8 cellular contexts compared by ENCODE assay signal in genomic region chr5:73496984-73497457, GRCh38. TPM values are rescaled to one million over a fixed set of nuclear protein-coding genes. Genes with fewer than 3 reads are reported as not detected.
DNase-seq lines count a peak whose midpoint lies in the region; ATAC-seq, FAIRE-seq and TF ChIP-seq lines count a peak whose summit lies in the region.

No MANE protein-coding gene starts in this region.

- peak overlapping the region; percentile 99 for H3K4me3 Mint-ChIP-seq in CD4-positive, alpha-beta T cell
- H3K4me3 Mint-ChIP-seq in astrocyte (ENCODE audit: unreplicated experiment): peak overlapping the region; percentile 97

- H3K79me2 ChIP-seq in astrocyte (ENCODE audit: insufficient read depth, low read length): peaks cover 39% of the 10 kb centered on the region

- POLR2A ChIA-PET in CD4-positive, alpha-beta T cell (lab: Charles Lee): interaction anchor here (1.5 kb wide), 1 partner anchor 10 kb away, joined by 7 read pairs; no protein-coding TSS in a partner anchor

- H3K36me3 Mint-ChIP-seq in CD4-positive, alpha-beta T cell (ENCODE audit: low read depth): peaks cover 41% of the 10 kb centered on the region
- H3K36me3 Mint-ChIP-seq in astrocyte (ENCODE audit: low read depth, unreplicated experiment): peaks cover 14% of the 10 kb centered on the region

- peaks cover 22% of the 10 kb centered on the region for H3K4me1 ChIP-seq in astrocyte (ENCODE audit: insufficient read depth, low read length)
- H3K4me1 ChIP-seq in mesodermal cell (ENCODE audit: control insufficient read depth, insufficient read depth, low read length, poor library complexity, severe bottlenecking): no peaks in the 10 kb centered on the region

- no peak for TF ChIP-seq CTCF in CD4-positive, alpha-beta T cell (IDR thresholded peaks at IDR 0.05)
- TF ChIP-seq CTCF in HL-60 (IDR thresholded peaks at IDR 0.05; ENCODE audit: insufficient read depth, low read length) (no peak), astrocyte (IDR thresholded peaks at IDR 0.05; ENCODE audit: insufficient read depth, low read depth, low read length) (peak; percentile 54)

- H3K4me3 ChIP-seq in HL-60 (replicated peaks; ENCODE audit: insufficient read depth, low read length) (no peak overlapping the region), astrocyte (ENCODE audit: insufficient read depth, low read depth, low read length) (peak overlapping the region; percentile 86), mesodermal cell (ENCODE audit: extremely low read depth, insufficient read depth, low read length, poor library complexity, severe bottlenecking) (peak overlapping the region; percentile 92)

- peaks cover 29% of the 10 kb centered on the region for H4K20me1 ChIP-seq in astrocyte (ENCODE audit: insufficient read depth, low read length)

- H3K27me3 ChIP-seq in CD4-positive, alpha-beta T cell (ENCODE audit: control insufficient read depth, insufficient read depth, low read length): no peaks in the 10 kb centered on the region
- H3K27me3 ChIP-seq in HL-60 (ENCODE audit: insufficient read depth, poor library complexity, severe bottlenecking) (no peaks in the 10 kb centered on the region), astrocyte (ENCODE audit: insufficient read depth, low read length) (no peaks in the 10 kb centered on the region)

- no peaks in the 10 kb centered on the region for H3K9me3 ChIP-seq in CD4-positive, alpha-beta T cell (ENCODE audit: control insufficient read depth, low read length)
- H3K9me3 ChIP-seq in astrocyte (ENCODE audit: insufficient read depth, low read depth, low read length) (no peaks in the 10 kb centered on the region), mesodermal cell (ENCODE audit: control insufficient read depth, low read length) (no peaks in the 10 kb centered on the region)

- H3K27ac ChIP-seq in CD4-positive, alpha-beta T cell (ENCODE audit: low read depth, low read length): no peak overlapping the region
- H3K27ac ChIP-seq in HL-60 (replicated peaks) (peak overlapping the region; percentile 96), astrocyte (ENCODE audit: low read depth, low read length) (peak overlapping the region; percentile 97), mesodermal cell (ENCODE audit: low read depth, low read length, severe bottlenecking) (peak overlapping the region; percentile 89)

- DNase-seq in CD4-positive, alpha-beta T cell: no peak
- DNase-seq in HL-60 (ENCODE audit: low read depth in 1 of 2, low spot score in 1 of 2) (no peak), NCI-H526 treated with DMSO at 0.1 percent for 48 hours (lab: John Stamatoyannopoulos, UW) (peak; percentile 21), astrocyte (ENCODE audit: low read depth) (peak; percentile 47), mesenteric fat pad (ENCODE audit: low spot score) (no peak)
- no peak for DNase-seq in activated CD4-positive, alpha-beta T cell treated with anti-CD3 and anti-CD28 coated beads for 48 hours

- peaks cover 23% of the 10 kb centered on the region for H3K27me3 Mint-ChIP-seq in CD4-positive, alpha-beta T cell
- H3K27me3 Mint-ChIP-seq in astrocyte (ENCODE audit: low read depth, unreplicated experiment): no peaks in the 10 kb centered on the region

- no peaks in the 10 kb centered on the region for H3K9me3 Mint-ChIP-seq in CD4-positive, alpha-beta T cell
- H3K9me3 Mint-ChIP-seq in astrocyte (ENCODE audit: unreplicated experiment): no peaks in the 10 kb centered on the region

- no peak for ATAC-seq in CD4-positive, alpha-beta T cell (ENCODE audit: poor library complexity)
- no peak for ATAC-seq in HG02981 (IDR thresholded peaks at IDR 0.05; ENCODE audit: unreplicated experiment)

- H3K9ac ChIP-seq in astrocyte (ENCODE audit: low read length): peak overlapping the region; percentile 100

- WGBS in mesodermal cell (ENCODE audit: insufficient coverage in 2 of 2), 2 experiments: no CpG with 5 or more reads among the region's 1 CpG

- peaks cover 39% of the 10 kb centered on the region for H3K4me1 Mint-ChIP-seq in CD4-positive, alpha-beta T cell (ENCODE audit: low read depth)
- H3K4me1 Mint-ChIP-seq in astrocyte (ENCODE audit: low read depth, unreplicated experiment): peaks cover 10% of the 10 kb centered on the region

- H3K36me3 ChIP-seq in astrocyte (ENCODE audit: insufficient read depth, low read length): peaks cover 7% of the 10 kb centered on the region
- H3K36me3 ChIP-seq in mesodermal cell (ENCODE audit: control insufficient read depth, insufficient read depth, low read length): peaks cover 17% of the 10 kb centered on the region

- FAIRE-seq in astrocyte (lab: Jason Lieb, UNC): no peak

- intact Hi-C loops in CD4-positive, alpha-beta T cell (cut with DNase I, micrococcal nuclease): loop anchor here (5.0 to 10.0 kb wide), 3 partner anchors 45 to 1175 kb away; partner anchors contain the start of genes MRPS27 (in 1 of the 2), PTCD2 (in 1 of the 2) and TNPO1 (in 1 of the 2)

- peak overlapping the region; percentile 100 for H3K27ac Mint-ChIP-seq in CD4-positive, alpha-beta T cell
- H3K27ac Mint-ChIP-seq in astrocyte (ENCODE audit: unreplicated experiment): peak overlapping the region; percentile 97

- H3K4me2 ChIP-seq in astrocyte (ENCODE audit: low read length): peak overlapping the region; percentile 96

- H2AFZ ChIP-seq in astrocyte (ENCODE audit: low read depth, low read length): peak overlapping the region; percentile 96

- CTCF ChIA-PET in CD4-positive, alpha-beta T cell (lab: Charles Lee): interaction anchor here (1.0 kb wide), 1 partner anchor 43 kb away, joined by 3 read pairs; no protein-coding TSS in a partner anchor

RNA-seq across cellular contexts. Expression of gene BTF3, which starts 1.2 kb away (rescaled TPM):
- total RNA-seq in CD4-positive, alpha-beta T cell: 100 to 1,000 TPM; 756 to 769 TPM
- 475 and 524 TPM in 2 replicates for total RNA-seq in astrocyte
- 799 TPM for polyA plus RNA-seq in mesodermal cell (2013, experiment 1 of 2)
- polyA plus RNA-seq in mesodermal cell (2013, experiment 2 of 2): 865 TPM
- 445 TPM for total RNA-seq in mesenteric fat pad

RNA-seq across cellular contexts. Expression of gene FOXD1, which starts 48.4 kb away (rescaled TPM):
- total RNA-seq in CD4-positive, alpha-beta T cell: not detected
- 13.5 and 16.9 TPM in 2 replicates for total RNA-seq in astrocyte
- polyA plus RNA-seq in mesodermal cell (2013, experiment 1 of 2): 26.0 TPM
- polyA plus RNA-seq in mesodermal cell (2013, experiment 2 of 2): 31.6 TPM
- 0.32 TPM for total RNA-seq in mesenteric fat pad

Comparison
In these comparisons a context has a peak if more than half of its experiments do, and no peak if none do; other contexts are left out.
1. DNase-seq: peak in NCI-H526 treated with DMSO at 0.1 percent for 48 hours (single experiment) and astrocyte (single experiment); none in CD4-positive, alpha-beta T cell (0 of 10), HL-60 (0 of 2), mesenteric fat pad (single experiment) and activated CD4-positive, alpha-beta T cell treated with anti-CD3 and anti-CD28 coated beads for 48 hours (single experiment).
2. RNA of gene FOXD1, which starts 48.4 kb away (total RNA-seq): 13.5 to 16.9 TPM in astrocyte; 0.32 TPM in mesenteric fat pad (single experiment) and not detected in CD4-positive, alpha-beta T cell; every median in the first group is over 10 times any median in the second.